ENCODE assay signal across 35 cellular contexts in genomic region chr10:34356463-34356862, GRCh38.
"Had no signal": no experiment of that assay in that cellular context is flagged by ENCODE, and none has a peak within 500 bp of the region (broad histone marks: within the 10 kb centered on the region; RNA-seq: fewer than 3 reads in every experiment).

No MANE protein-coding gene starts in this region.

- H3K27ac ChIP-seq: PC-9, RWPE1 had no signal

- H3K4me3 ChIP-seq: PC-9 had no signal

- ATAC-seq: activated naive CD8-positive, alpha-beta T cell treated with anti-CD3 and anti-CD28 coated beads, Interleukin-2, amount 50 U/mL, for 24 hours; activated T-cell treated with anti-CD3 and anti-CD28 coated beads, Interleukin-2, amount 50 U/mL, for 4 hours; Right ventricle myocardium inferior had no signal

- DNase-seq: activated B cell treated with CpG ODN at 0.5 μM for 24 hours; activated CD4-positive, alpha-beta memory T cell treated with anti-CD3 and anti-CD28 coated beads for 36 hours; activated CD4-positive, alpha-beta T cell treated with anti-CD3 and anti-CD28 coated beads for 4 hours; activated CD4-positive, alpha-beta T cell treated with anti-CD3 and anti-CD28 coated beads, Interleukin-2, amount 50 U/mL, for 1 hour; activated CD4-positive, CD25-positive, alpha-beta regulatory T cell treated with anti-CD3 and anti-CD28 coated beads, Interleukin-2, amount 50 U/mL, for 72 hours; activated CD8-positive, alpha-beta memory T cell treated with anti-CD3 and anti-CD28 coated beads, Interleukin-2, amount 50 U/mL, for 4 hours; activated effector memory CD4-positive, alpha-beta T cell treated with Interleukin-2 at 50 U/mL for 16 hours; activated naive CD4-positive, alpha-beta T cell treated with anti-CD3 and anti-CD28 coated beads, Interleukin-2, amount 10 ng/mL, durations not matched to agents 7 days and 5 days; activated naive CD8-positive, alpha-beta T cell treated with anti-CD3 and anti-CD28 coated beads, Interleukin-2, amount 50 U/mL, for 24 hours; activated T-cell treated with anti-CD3 and anti-CD28 coated beads for 4 hours; activated T-cell treated with anti-CD3 and anti-CD28 coated beads, Interleukin-2, amount 50 U/mL, for 4 hours; anterior cingulate cortex; caudate nucleus; cerebellar nuclear complex; Kasumi-1; KG1; MM.1S; MV-4-11; NCI-H1092; NCI-H1436 treated with DMSO at 0.1 percent for 48 hours; NCI-H187 treated with DMSO at 0.1 percent for 48 hours; NCI-H2171 treated with DMSO at 0.1 percent for 48 hours; NCI-H2227 treated with DMSO at 0.1 percent for 48 hours; NCI-H446; NCI-H510A treated with DMSO at 0.1 percent for 48 hours; NCI-H526 treated with DMSO at 0.1 percent for 48 hours; NK-92 treated with Interleukin-12 subunit alpha and Interleukin-12 subunit beta, amount 100 ng/mL, for 24 hours; PC-9; SIG-M5; SW 1271; T-helper 1 cell; T-helper 2 cell; T1000 had no signal
